8 cellular contexts compared by ENCODE assay signal in the genomic region with DNA sequence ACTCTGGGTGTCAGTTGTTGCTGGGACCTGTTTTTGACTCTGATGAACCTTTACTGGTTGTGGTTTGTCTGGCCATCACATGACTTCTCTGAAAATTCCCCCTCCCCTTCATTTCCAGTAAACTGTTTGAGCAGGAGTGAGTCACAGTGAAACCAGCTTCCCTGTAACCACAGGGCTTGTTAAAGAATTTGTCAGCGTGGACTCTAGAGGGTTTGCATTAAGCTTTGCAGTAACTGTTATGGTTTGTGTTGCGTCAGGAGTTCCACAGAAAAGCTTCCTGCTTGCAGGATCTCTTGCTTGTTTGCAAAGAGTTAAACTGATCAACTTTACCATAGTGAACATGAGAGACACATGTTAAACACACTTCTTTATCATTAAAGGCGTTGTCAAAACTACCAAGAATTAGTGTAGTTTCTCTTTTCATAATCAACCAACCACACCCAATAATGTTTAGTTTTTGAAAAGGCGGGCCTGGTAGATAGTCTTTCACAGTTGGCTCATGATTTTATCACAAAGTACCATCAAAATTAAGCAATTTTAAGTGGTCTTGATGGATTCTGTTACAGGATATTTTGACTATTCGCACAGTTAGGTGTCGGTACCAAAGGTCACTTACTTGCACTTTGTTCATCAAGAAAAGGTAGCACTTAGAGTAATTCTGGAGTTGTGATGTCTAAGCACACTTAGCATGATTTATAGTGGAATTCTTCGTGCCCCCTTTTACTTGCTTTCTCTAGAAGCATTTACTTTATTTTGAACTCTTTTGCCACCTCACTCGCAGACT.
DNase-seq lines count a peak whose midpoint lies in the region; ATAC-seq and TF ChIP-seq lines count a peak whose summit lies in the region.

No MANE protein-coding gene starts in this region.

- DNase-seq in COLO829 (ENCODE audit: low spot score) (peak; percentile 83), RWPE1 (ENCODE audit: low spot score) (peak; percentile 88), prostate gland (ENCODE audit: low spot score) (peak; percentile 90)
- peak; percentile 61 for DNase-seq in activated gamma-delta T cell treated with anti-CD3 and anti-CD28 coated beads, Interleukin-2, amount 50 U/mL, for 16 hours (ENCODE audit: low read depth)

- H3K9me3 ChIP-seq in gastroesophageal sphincter (no peaks in the 10 kb centered on the region), prostate gland (no peaks in the 10 kb centered on the region)

- intact Hi-C loops in prostate gland (cut with DNase I), result no loop called here

- TF ChIP-seq CTCF in RWPE1 (conservative IDR thresholded peaks at IDR 0.05; ENCODE audit: low read depth) (no peak), gastroesophageal sphincter (IDR thresholded peaks at IDR 0.05) (peak in 1 of 4 experiments; percentile 8), prostate gland (IDR thresholded peaks at IDR 0.05) (peak in 1 of 4 experiments; percentile 13)

- ATAC-seq in GM19438 (IDR thresholded peaks at IDR 0.05; ENCODE audit: low read depth, unreplicated experiment), result peak; percentile 88
- ATAC-seq in HG03521 (IDR thresholded peaks at IDR 0.05; ENCODE audit: unreplicated experiment), result peak; percentile 85
- peak; percentile 81 for ATAC-seq in gastroesophageal sphincter

- TF ChIP-seq POLR2A in gastroesophageal sphincter (IDR thresholded peaks at IDR 0.05), result no peak
- TF ChIP-seq POLR2A in prostate gland (IDR thresholded peaks at IDR 0.05), result peak; percentile 53

- POLR2A ChIA-PET in RWPE1 (lab: Yijun Ruan, JAX; ENCODE audit: low non-redundant PET), result interaction anchor here (0.7 to 0.9 kb wide), 2 partner anchors 48 to 54 kb away, joined by 4 to 6 read pairs; no protein-coding TSS in a partner anchor

- H3K4me3 ChIP-seq in gastroesophageal sphincter (peak overlapping the region; percentile 7 to 21), prostate gland (peak overlapping the region in 1 of 2 donors; percentile 6), urinary bladder (ENCODE audit: low read depth, low read length) (no peak overlapping the region)

- peaks cover 26 to 60% (median 33%) of the 10 kb centered on the region in 3 donors for H3K4me1 ChIP-seq in gastroesophageal sphincter
- H3K4me1 ChIP-seq in prostate gland (replicated peaks), result peaks cover 12% of the 10 kb centered on the region
- peaks cover 2% of the 10 kb centered on the region for H3K4me1 ChIP-seq in urinary bladder (ENCODE audit: insufficient read depth)

- no peak for TF ChIP-seq EP300 in gastroesophageal sphincter (IDR thresholded peaks at IDR 0.05)

- H3K27me3 ChIP-seq in gastroesophageal sphincter (no peaks in the 10 kb centered on the region), prostate gland (replicated peaks; ENCODE audit: insufficient read depth) (no peaks in the 10 kb centered on the region)

- H3K36me3 ChIP-seq in gastroesophageal sphincter, result no peaks in the 10 kb centered on the region
- H3K36me3 ChIP-seq in prostate gland, result no peaks in the 10 kb centered on the region
- H3K36me3 ChIP-seq in urinary bladder (ENCODE audit: insufficient read depth), result no peaks in the 10 kb centered on the region

- H3K27ac ChIP-seq in RWPE1 (peak overlapping the region; percentile 98), gastroesophageal sphincter (peak overlapping the region; percentile 72 to 88 (median 78)), prostate gland (peak overlapping the region; percentile 86 to 89), urinary bladder (ENCODE audit: low read depth) (peak overlapping the region; percentile 80)

- WGBS in gastroesophageal sphincter (ENCODE audit: low coverage in 1 of 2), 2 donors, result 11 to 23% methylated on average over 8 of the region's 8 CpGs
- WGBS in prostate gland, result 10% methylated on average over 8 of the region's 8 CpGs
- WGBS in urinary bladder, result 16% methylated on average over 8 of the region's 8 CpGs

- CTCF ChIA-PET in RWPE1 (lab: Yijun Ruan, JAX), result interaction anchor here (0.6 kb wide), 1 partner anchor 39 kb away, joined by 3 read pairs; no protein-coding TSS in a partner anchor
